ENCODE assay signal across 10 cellular contexts in genomic region chr7:102992820-102993531, GRCh38.
DNase-seq lines count a peak whose midpoint lies in the region; ATAC-seq, FAIRE-seq and TF ChIP-seq lines count a peak whose summit lies in the region.
"Had no signal": no experiment of that assay in that cellular context is flagged by ENCODE, and none has a peak within 500 bp of the region (broad histone marks: within the 10 kb centered on the region; RNA-seq: fewer than 3 reads in every experiment).

No MANE protein-coding gene starts in this region.

- no peaks in the 10 kb centered on the region for H4K20me1 ChIP-seq in fibroblast of lung (ENCODE audit: control insufficient read depth, extremely low read depth, insufficient read depth, low read length)

- H3K27ac Mint-ChIP-seq in Calu3 (ENCODE audit: unreplicated experiment) (no peak overlapping the region), chondrocyte (ENCODE audit: unreplicated experiment) (no peak overlapping the region)
- H3K27ac Mint-ChIP-seq: WTC11 had no signal

- H3K4me3 Mint-ChIP-seq in Calu3 (ENCODE audit: low read depth, unreplicated experiment) (no peak overlapping the region), chondrocyte (ENCODE audit: unreplicated experiment) (no peak overlapping the region)
- H3K4me3 Mint-ChIP-seq: central memory CD8-positive, alpha-beta T cell; WTC11 had no signal

- CTCF ChIA-PET in Calu3 (lab: Charles Lee), result interaction anchor here (1.2 kb wide), 1 partner anchor 69 kb away, joined by 6 read pairs; no protein-coding TSS in a partner anchor

- H3K27ac ChIP-seq in fibroblast of lung (ENCODE audit: insufficient read depth, low read length) (peak overlapping the region; percentile 37), prostate gland (peak overlapping the region; percentile 2 to 82)

- FAIRE-seq in H54 (lab: Jason Lieb, UNC), result no peak

- H3K36me3 ChIP-seq in fibroblast of lung (ENCODE audit: control insufficient read depth, insufficient read depth, low read length) (no peaks in the 10 kb centered on the region), prostate gland (no peaks in the 10 kb centered on the region)

- H3K36me3 Mint-ChIP-seq in Calu3 (ENCODE audit: insufficient read depth, unreplicated experiment), result no peaks in the 10 kb centered on the region
- no peaks in the 10 kb centered on the region for H3K36me3 Mint-ChIP-seq in chondrocyte (ENCODE audit: low read depth)
- H3K36me3 Mint-ChIP-seq: WTC11 had no signal

- WGBS in prostate gland, result 52% methylated on average over 4 of the region's 4 CpGs

- TF ChIP-seq CTCF in Calu3 (IDR thresholded peaks at IDR 0.05; ENCODE audit: unreplicated experiment) (no peak), fibroblast of lung (conservative IDR thresholded peaks at IDR 0.05 in 1 of 2, IDR thresholded peaks at IDR 0.05 in 1 of 2; ENCODE audit: low read depth in 1 of 2, low read length in 2 of 2) (no peak), prostate gland (IDR thresholded peaks at IDR 0.05) (no peak), chondrocyte (IDR thresholded peaks at IDR 0.05) (no peak)

- H3K4me1 Mint-ChIP-seq in Calu3 (ENCODE audit: low read depth, unreplicated experiment) (peaks cover 15% of the 10 kb centered on the region), chondrocyte (ENCODE audit: low read depth) (peaks cover 4% of the 10 kb centered on the region)
- H3K4me1 Mint-ChIP-seq: central memory CD8-positive, alpha-beta T cell; WTC11 had no signal

- peak overlapping the region; percentile 46 for H3K4me2 ChIP-seq in fibroblast of lung (ENCODE audit: extremely low read depth, insufficient read depth, low read length)

- H3K9ac ChIP-seq in fibroblast of lung (ENCODE audit: insufficient read depth, low read length), result no peak overlapping the region

- H3K9me3 Mint-ChIP-seq in Calu3 (ENCODE audit: low read depth, unreplicated experiment) (peaks cover 7% of the 10 kb centered on the region), chondrocyte (ENCODE audit: low read depth) (peaks cover 4% of the 10 kb centered on the region)
- H3K9me3 Mint-ChIP-seq: central memory CD8-positive, alpha-beta T cell had no signal

- no peaks in the 10 kb centered on the region for H3K27me3 ChIP-seq in fibroblast of lung (ENCODE audit: control insufficient read depth, insufficient read depth, low read length)
- H3K27me3 ChIP-seq in prostate gland (replicated peaks; ENCODE audit: insufficient read depth), result no peaks in the 10 kb centered on the region

- DNase-seq in Calu3 (peak; percentile 18), OCI-M2 (lab: John Stamatoyannopoulos, UW; ENCODE audit: unreplicated experiment) (peak; percentile 46), fibroblast of lung (ENCODE audit: low read depth in 2 of 2) (peak in 1 of 2 donors; percentile 98), prostate gland (ENCODE audit: low spot score) (no peak), SKM-1 treated with dmso at 0.1 percent for 144 hours (lab: John Stamatoyannopoulos, UW; ENCODE audit: unreplicated experiment) (no peak), H54 (ENCODE audit: insufficient read length, low spot score) (no peak), chondrocyte (ENCODE audit: low spot score) (no peak)

- no peaks in the 10 kb centered on the region for H3K79me2 ChIP-seq in fibroblast of lung (ENCODE audit: control insufficient read depth, insufficient read depth, low read length)

- H3K27me3 Mint-ChIP-seq in Calu3 (ENCODE audit: unreplicated experiment), result no peaks in the 10 kb centered on the region
- H3K27me3 Mint-ChIP-seq in chondrocyte (ENCODE audit: low read depth), result no peaks in the 10 kb centered on the region

- intact Hi-C loops in Calu3 (cut with micrococcal nuclease; ENCODE audit: unreplicated experiment), result loop anchor here (1.0 to 5.0 kb wide), 2 partner anchors 44 to 69 kb away; no protein-coding TSS in a partner anchor
- intact Hi-C loops in prostate gland (cut with DNase I), result loop anchor here (10.0 kb wide), 1 partner anchor 58 kb away; no protein-coding TSS in a partner anchor

- no peak overlapping the region for H2AFZ ChIP-seq in fibroblast of lung (ENCODE audit: low read length)

- H3K9me3 ChIP-seq in fibroblast of lung (ENCODE audit: control insufficient read depth, insufficient read depth, low read depth, low read length), result no peaks in the 10 kb centered on the region
- no peaks in the 10 kb centered on the region for H3K9me3 ChIP-seq in prostate gland

- no peak for ATAC-seq in GM21529 (IDR thresholded peaks at IDR 0.05; ENCODE audit: unreplicated experiment)
- ATAC-seq: WTC11 had no signal

- TF ChIP-seq POLR2A in prostate gland (IDR thresholded peaks at IDR 0.05) (no peak), H54 (IDR thresholded peaks at IDR 0.05; ENCODE audit: low read depth, low read length) (no peak)

- peaks cover 18% of the 10 kb centered on the region for H3K4me1 ChIP-seq in fibroblast of lung (ENCODE audit: control insufficient read depth, extremely low read depth, insufficient read depth, low read length)
- H3K4me1 ChIP-seq in prostate gland (replicated peaks), result peaks cover 12% of the 10 kb centered on the region

- no TSS peak for BruUV-seq in Calu3 (replicated peaks; lab: Mats Ljungman, UMichigan)

- no peak overlapping the region for H3K4me3 ChIP-seq in fibroblast of lung (replicated peaks in 1 of 4; ENCODE audit: control extremely low read depth in 1 of 4, insufficient read depth in 1 of 4, low read depth in 3 of 4, low read length in 4 of 4)
- H3K4me3 ChIP-seq in prostate gland, result no peak overlapping the region

Comparison
In these comparisons a context has a peak if more than half of its experiments do, and no peak if none do; other contexts are left out.
1. DNase-seq: peak in Calu3 (single experiment) and OCI-M2 (single experiment); none in prostate gland (single experiment), SKM-1 treated with dmso at 0.1 percent for 144 hours (single experiment), H54 (single experiment) and chondrocyte (single experiment).